Comparison of ENCODE assay signal across 8 cellular contexts in the genomic region with DNA sequence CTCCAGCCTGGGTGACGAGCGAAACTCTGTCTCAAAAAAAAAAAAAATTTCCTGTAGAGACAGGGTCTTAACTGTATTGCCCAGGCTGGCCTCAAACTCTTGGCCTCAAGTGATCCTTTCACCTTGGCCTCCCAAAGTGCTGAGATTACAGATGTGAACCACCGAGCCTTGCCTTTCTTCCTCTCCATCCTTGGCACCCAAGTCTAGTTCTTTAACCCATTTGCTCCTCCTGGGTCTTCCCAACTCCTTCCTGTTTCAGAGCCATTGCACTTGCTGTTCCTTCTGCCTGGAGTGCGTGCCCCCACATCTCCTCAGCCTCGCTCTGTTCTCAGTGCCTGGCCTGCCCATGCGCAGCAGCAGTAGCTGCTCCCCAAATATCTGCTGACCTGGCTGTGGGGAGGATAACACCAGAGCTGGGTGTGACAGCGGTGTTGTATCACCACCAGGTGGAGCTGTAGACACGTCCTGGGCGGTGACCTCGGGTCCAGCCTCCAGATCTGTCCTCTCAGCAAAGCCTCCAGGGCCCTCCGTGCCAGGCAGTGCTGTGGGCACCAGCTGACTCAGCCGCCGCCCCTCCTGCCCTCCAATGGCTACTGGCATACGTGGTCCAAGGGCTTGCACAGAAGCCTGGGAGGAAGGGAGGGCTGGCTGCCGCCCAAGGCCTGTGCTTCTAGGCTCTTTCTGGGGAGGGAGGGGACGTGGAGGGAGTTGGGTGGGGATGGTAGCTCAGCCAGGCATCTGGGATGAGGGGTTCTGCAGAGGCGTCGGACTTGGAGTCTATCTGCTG. TPM values are rescaled to one million over a fixed set of nuclear protein-coding genes. Genes with fewer than 3 reads are reported as not detected.
A peak's percentile ranks its signal among the peaks of the same experiment; 100 is the strongest.
DNase-seq lines count a peak whose midpoint lies in the region; ATAC-seq, FAIRE-seq and TF ChIP-seq lines count a peak whose summit lies in the region.

No MANE protein-coding gene starts in this region.

- peak; percentile 82 for FAIRE-seq in H54 (lab: Jason Lieb, UNC)

- DNase-seq in DMS53 treated with DMSO at 0.1 percent for 48 hours (lab: John Stamatoyannopoulos, UW; ENCODE audit: unreplicated experiment): peak; percentile 56
- DNase-seq in H54 (ENCODE audit: insufficient read length, low spot score): peak; percentile 96
- DNase-seq in NCI-H1694 (lab: John Stamatoyannopoulos, UW): peak; percentile 85
- DNase-seq in T1000 (lab: John Stamatoyannopoulos, UW): peak; percentile 96
- DNase-seq in anterior cingulate cortex (lab: John Stamatoyannopoulos, UW): peak; percentile 51 to 100 (median 97)
- peak; percentile 94 for DNase-seq in left ventricle myocardium superior
- peak; percentile 87 for DNase-seq in retina

- peak; percentile 86 for ATAC-seq in left ventricle myocardium superior
- no peak for ATAC-seq in HG02623 (IDR thresholded peaks at IDR 0.05; ENCODE audit: unreplicated experiment)

- intact Hi-C loops in left ventricle myocardium superior (cut with micrococcal nuclease): loop anchor here (5.0 kb wide), 1 partner anchor 124 kb away; no protein-coding TSS in a partner anchor

- no peak for TF ChIP-seq POLR2A in H54 (IDR thresholded peaks at IDR 0.05; ENCODE audit: low read depth, low read length)

RNA-seq across cellular contexts. Expression of a gene that starts 22.0 kb away (rescaled TPM):
- total RNA-seq in left ventricle myocardium superior: 25.4 TPM

RNA-seq across cellular contexts. Expression of a gene that starts 42.9 kb away (rescaled TPM):
- total RNA-seq in left ventricle myocardium superior: 71.8 TPM
